13 cellular contexts compared by ENCODE assay signal in the genomic region with DNA sequence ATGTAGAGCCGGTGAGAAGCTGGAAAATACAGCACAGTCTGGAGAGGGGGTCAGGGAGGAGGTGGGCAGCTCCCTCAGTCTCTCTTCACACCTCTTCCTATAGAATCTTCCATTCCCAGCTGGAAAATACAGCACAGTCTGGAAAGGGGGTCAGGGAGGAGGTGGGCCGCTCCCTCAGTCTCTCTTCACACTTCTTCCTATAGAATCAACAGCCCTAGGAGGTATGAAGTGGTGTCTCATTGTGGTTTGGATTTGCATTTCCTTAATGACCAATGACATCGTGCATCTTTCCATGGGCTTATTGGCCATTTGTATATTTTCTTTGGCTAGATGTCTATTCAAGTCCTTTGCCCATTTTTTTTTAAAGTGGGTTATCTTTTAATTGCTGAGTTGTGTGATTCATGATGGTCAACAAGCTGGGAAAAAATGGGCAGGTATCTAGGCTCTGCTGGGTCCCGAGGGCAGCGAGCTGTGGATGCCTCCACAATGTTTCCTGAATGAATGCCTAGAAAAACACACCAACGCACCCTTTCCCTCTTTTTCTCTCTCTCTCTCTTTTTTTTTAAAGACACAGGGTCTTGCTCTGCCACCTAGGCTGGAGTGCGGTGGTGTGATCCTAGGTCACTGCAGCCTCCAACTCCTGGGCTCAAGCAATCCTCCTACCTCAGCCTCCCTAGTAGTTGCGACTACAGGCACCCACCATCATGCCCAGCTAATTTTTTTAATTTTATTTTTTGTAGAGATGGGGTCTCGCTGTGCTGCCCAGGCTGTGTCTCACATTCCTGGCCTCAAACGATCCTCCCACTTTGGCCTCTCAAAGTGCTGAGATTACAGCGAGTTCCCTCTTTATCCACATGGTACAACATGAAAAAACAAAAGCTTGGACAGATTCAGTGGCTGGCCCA. TPM values are rescaled to one million over a fixed set of nuclear protein-coding genes. Genes with fewer than 3 reads are reported as not detected.
DNase-seq lines count a peak whose midpoint lies in the region; ATAC-seq, FAIRE-seq and TF ChIP-seq lines count a peak whose summit lies in the region.
"Had no signal": no experiment of that assay in that cellular context is flagged by ENCODE, and none has a peak within 500 bp of the region (broad histone marks: within the 10 kb centered on the region; RNA-seq: fewer than 3 reads in every experiment).

No MANE protein-coding gene starts in this region.

- TF ChIP-seq RAD21 in SK-N-SH (IDR thresholded peaks at IDR 0.05; ENCODE audit: low read length) (no peak), K562 (CRISPR knock-in tag; conservative IDR thresholded peaks at IDR 0.05 in 1 of 2, IDR thresholded peaks at IDR 0.05 in 1 of 2) (no peak)

- H3K27ac ChIP-seq in SK-N-SH (ENCODE audit: low read depth in 2 of 2, low read length in 1 of 2) (no peak overlapping the region), K562 (ENCODE audit: extremely low read depth, low read depth, low read length) (no peak overlapping the region)
- H3K27ac ChIP-seq: esophagus muscularis mucosa, HL-60, neural progenitor cell, transverse colon had no signal

- FAIRE-seq in K562 (lab: Jason Lieb, UNC): no peak

- no TSS peak for BruUV-seq in K562 (replicated peaks; lab: Mats Ljungman, UMichigan)

- TF ChIP-seq POLR2A in K562 (conservative IDR thresholded peaks at IDR 0.05): no peak

- H3K9me2 ChIP-seq in SK-N-SH: no peaks in the 10 kb centered on the region

- H3K4me1 ChIP-seq in SK-N-SH (ENCODE audit: control insufficient read depth in 1 of 2, insufficient read depth in 2 of 2, low read depth in 1 of 2, low read length in 1 of 2): no peaks in the 10 kb centered on the region; a peak in 1 of 4 replicates
- peaks cover 0 to 3% of the 10 kb centered on the region in 2 experiments; a peak in 2 of 5 replicates for H3K4me1 ChIP-seq in K562 (replicated peaks in 1 of 2; ENCODE audit: control insufficient read depth in 2 of 2, insufficient read depth in 2 of 2, low read length in 2 of 2)
- H3K4me1 ChIP-seq: transverse colon had no signal

- H3K36me3 ChIP-seq in SK-N-SH (replicated peaks in 1 of 2; ENCODE audit: control insufficient read depth in 1 of 2, insufficient read depth in 2 of 2, low read length in 1 of 2) (no peaks in the 10 kb centered on the region), K562 (ENCODE audit: control insufficient read depth, insufficient read depth, low read length) (no peaks in the 10 kb centered on the region)
- H3K36me3 ChIP-seq: esophagus muscularis mucosa, neural progenitor cell, transverse colon had no signal

- 34% methylated on average over 11 of the region's 11 CpGs for WGBS in SK-N-SH (ENCODE audit: low lambda C conversion rate)
- WGBS in K562 (ENCODE audit: insufficient coverage, low coverage, missing lambda C conversion rate): 6% methylated on average over 11 of the region's 11 CpGs

- H3K9me3 ChIP-seq in SK-N-SH (no peaks in the 10 kb centered on the region), K562 (replicated peaks; ENCODE audit: control insufficient read depth, insufficient read depth, low read depth, low read length) (no peaks in the 10 kb centered on the region)
- H3K9me3 ChIP-seq: esophagus muscularis mucosa, transverse colon had no signal

- intact Hi-C loops in K562 (cut with micrococcal nuclease): loop anchor here (1.0 kb wide), 1 partner anchor 408 kb away; no protein-coding TSS in a partner anchor
- intact Hi-C loops in cardiac septum (cut with DNase I): loop anchor here (2.0 kb wide), 1 partner anchor 406 kb away; no protein-coding TSS in a partner anchor

- POLR2A ChIA-PET in SK-N-SH (lab: Yijun Ruan, JAX) (no interaction called here), K562 (lab: Yijun Ruan, JAX) (interaction anchor here (0.5 to 1.2 kb wide), 3 partner anchors 13 to 372 kb away, joined by 3 to 6 read pairs (median 4); no protein-coding TSS in a partner anchor)

- no peak for TF ChIP-seq CTCF in SK-N-SH (IDR thresholded peaks at IDR 0.05)
- TF ChIP-seq CTCF in K562 (IDR thresholded peaks at IDR 0.05 in 2 of 3, conservative IDR thresholded peaks at IDR 0.05 in 1 of 3; ENCODE audit: insufficient read depth in 2 of 3, low read depth in 1 of 3, low read length in 3 of 3): no peak
- no peak for TF ChIP-seq CTCF in GM13977 (IDR thresholded peaks at IDR 0.05; ENCODE audit: extremely low read depth, insufficient read depth, missing control alignments)

- TF ChIP-seq EP300 in SK-N-SH (IDR thresholded peaks at IDR 0.05; ENCODE audit: borderline replicate concordance in 1 of 2, low read depth in 1 of 2, low read length in 1 of 2) (no peak), K562 (IDR thresholded peaks at IDR 0.05; ENCODE audit: low read length) (no peak)

- in situ Hi-C loops in K562 (cut with MboI) (loop anchor here (5.0 kb wide), 3 partner anchors 94 to 544 kb away; no protein-coding TSS in a partner anchor), GM13977 (cut with MboI; ENCODE audit: low pct_unique_long_range_greater_than_20kb, low sequenced_read_pairs, unreplicated experiment) (loop anchor here (25.0 kb wide), 1 partner anchor 104 kb away; no protein-coding TSS in a partner anchor)

- H3F3A ChIP-seq in SK-N-SH (replicated peaks; ENCODE audit: insufficient read depth): no peaks in the 10 kb centered on the region

- ATAC-seq in SK-N-SH treated with all-trans-retinoic acid at 6 μM for 48 hours (no peak), K562 (no peak), esophagus mucosa (no peak)

- H3K9ac ChIP-seq in SK-N-SH (no peak overlapping the region), K562 (ENCODE audit: insufficient read depth in 1 of 2, low read depth in 2 of 2, low read length in 2 of 2) (no peak overlapping the region)
- H3K9ac ChIP-seq: neural progenitor cell had no signal

- no peaks in the 10 kb centered on the region for H3K9me1 ChIP-seq in K562 (ENCODE audit: control insufficient read depth, insufficient read depth, low read length)

- no peaks in the 10 kb centered on the region for H3K79me2 ChIP-seq in SK-N-SH (ENCODE audit: insufficient read depth)
- no peaks in the 10 kb centered on the region for H3K79me2 ChIP-seq in K562 (ENCODE audit: control insufficient read depth, insufficient read depth, low read length)

- no peak overlapping the region for H3K4me3 ChIP-seq in SK-N-SH (ENCODE audit: low read depth in 2 of 2, low read length in 1 of 2)
- H3K4me3 ChIP-seq in K562: no peak overlapping the region
- H3K4me3 ChIP-seq: esophagus muscularis mucosa, neural progenitor cell, transverse colon had no signal

- H4K20me1 ChIP-seq in SK-N-SH (ENCODE audit: insufficient read depth) (no peaks in the 10 kb centered on the region), K562 (replicated peaks; ENCODE audit: control insufficient read depth, insufficient read depth, low read length) (0 out of 2 replicates have a peak, but pooled peaks cover 9% of the 10 kb centered on the region)

- H2AFZ ChIP-seq in SK-N-SH (ENCODE audit: low read depth): no peak overlapping the region
- H2AFZ ChIP-seq in K562 (ENCODE audit: low read depth, low read length): no peak overlapping the region
- H2AFZ ChIP-seq: neural progenitor cell had no signal

- H3K4me2 ChIP-seq in SK-N-SH (0 out of 2 replicates have a peak overlapping the region, but pooled peaks have one; percentile 1), K562 (ENCODE audit: insufficient read depth, low read length) (no peak overlapping the region)
- H3K4me2 ChIP-seq: neural progenitor cell had no signal

- peaks cover 3% of the 10 kb centered on the region; the same call in 1 of the 2 replicates for H3K27me3 ChIP-seq in SK-N-SH (ENCODE audit: insufficient read depth)
- H3K27me3 ChIP-seq in K562 (ENCODE audit: control insufficient read depth in 2 of 2, insufficient read depth in 2 of 2, low read length in 2 of 2): peaks cover 13 to 43% of the 10 kb centered on the region in 2 experiments; a peak in 4 of 5 replicates
- H3K27me3 ChIP-seq: neural progenitor cell had no signal

- DNase-seq in SK-N-SH: no peak
- no peak for DNase-seq in K562 (ENCODE audit: extremely low read depth in 1 of 4, low spot score in 3 of 4)
- DNase-seq in kidney tubule cell (ENCODE audit: low spot score): peak; percentile 77
- DNase-seq in GM13977 (ENCODE audit: low spot score): no peak
- DNase-seq in cardiac septum (ENCODE audit: low spot score): no peak
- DNase-seq in NCI-H345 treated with DMSO at 0.1 percent for 48 hours (lab: John Stamatoyannopoulos, UW; ENCODE audit: unreplicated experiment): no peak

- CTCF ChIA-PET in SK-N-SH (lab: Yijun Ruan, JAX): interaction anchor here (0.6 to 19.4 kb wide), 80 partner anchors 9 to 717 kb away, joined by 3 to 673 read pairs (median 4); a partner anchor contains a TSS
- CTCF ChIA-PET in K562 (lab: Yijun Ruan, JAX; ENCODE audit: low intra/inter-chr PET ratio): interaction anchor here (0.6 to 2.1 kb wide), 7 partner anchors 86 to 546 kb away, joined by 3 to 37 read pairs (median 4); no protein-coding TSS in a partner anchor

RNA-seq across cellular contexts. Expression of a gene that starts 29.0 kb away (rescaled TPM):
- 1.2 and 1.3 TPM in 2 replicates for polyA plus RNA-seq in SK-N-SH (2012; rRNA removed)
- polyA plus RNA-seq in SK-N-SH (2012; cell fraction: cytosol; rRNA removed): 0.54 and 0.76 TPM in 2 replicates
- 1.7 and 2.0 TPM in 2 replicates for polyA plus RNA-seq in SK-N-SH (2012; cell fraction: nucleus; rRNA removed)
- not detected in 2 replicates for total RNA-seq in K562 (2011; cell fraction: chromatin; rRNA removed; ENCODE audit: low replicate concordance)
- not detected in 2 replicates for total RNA-seq in K562 (2011; cell fraction: nucleolus; rRNA removed)
- not detected in 2 replicates for total RNA-seq in K562 (2011; cell fraction: nucleoplasm; rRNA removed)
- total RNA-seq in K562 (2014; rRNA removed): not detected in 2 replicates
- total RNA-seq in K562 (2014; rRNA removed; fragmentation: Illumina TruSeq; extraction: Trizol): not detected in 2 replicates
- not detected in 2 replicates for total RNA-seq in K562 (2015; rRNA removed; fragmentation: Illumina TruSeq; extraction: Trizol)
- 0.07 TPM in 1 of 2 replicates, not detected in the other for total RNA-seq in K562 (2021)
- polyA plus RNA-seq in K562 (2011; rRNA removed): not detected in 2 replicates
- polyA plus RNA-seq in K562 (2011; cell fraction: cytosol; rRNA removed): 0.01 TPM in 1 of 2 replicates, not detected in the other
- not detected in 2 replicates for polyA plus RNA-seq in K562 (2011; cell fraction: nucleus; rRNA removed)
- 0.03 and 0.15 TPM in 2 replicates for polyA plus RNA-seq in K562 (2012)
- not detected in 2 replicates for polyA plus RNA-seq in K562 (2014; fragmentation: Illumina TruSeq; extraction: Trizol)
- polyA plus RNA-seq in K562 (2014; fragmentation: Nextera tagmentation; extraction: Ambion mirVana): not detected
- polyA plus RNA-seq in K562 (2014; rRNA removed): not detected in 2 replicates
- polyA minus RNA-seq in K562 (2011; rRNA and poly(A)+ RNA removed): not detected in 2 replicates
- not detected in 2 replicates for polyA minus RNA-seq in K562 (2011; cell fraction: cytosol; rRNA and poly(A)+ RNA removed)
- polyA minus RNA-seq in K562 (2011; cell fraction: nucleus; rRNA and poly(A)+ RNA removed): not detected in 2 replicates
- total RNA-seq in esophagus mucosa: not detected
- total RNA-seq in cardiac septum: 0.30 TPM
- polyA plus RNA-seq: IgD-negative memory B cell had no signal

RNA-seq across cellular contexts. Expression of a gene that starts 37.5 kb away (rescaled TPM):
- 19.6 and 24.9 TPM in 2 replicates for polyA plus RNA-seq in SK-N-SH (2012; rRNA removed)
- polyA plus RNA-seq in SK-N-SH (2012; cell fraction: cytosol; rRNA removed): 11.9 and 16.5 TPM in 2 replicates
- 48.2 and 49.1 TPM in 2 replicates for polyA plus RNA-seq in SK-N-SH (2012; cell fraction: nucleus; rRNA removed)
- total RNA-seq in K562 (2011; cell fraction: chromatin; rRNA removed; ENCODE audit: low replicate concordance): 155 and 182 TPM in 2 replicates
- 95.1 and 104 TPM in 2 replicates for total RNA-seq in K562 (2011; cell fraction: nucleolus; rRNA removed)
- total RNA-seq in K562 (2011; cell fraction: nucleoplasm; rRNA removed): 88.9 and 95.6 TPM in 2 replicates
- 14.9 and 17.4 TPM in 2 replicates for total RNA-seq in K562 (2014; rRNA removed)
- 5.8 and 6.6 TPM in 2 replicates for total RNA-seq in K562 (2014; rRNA removed; fragmentation: Illumina TruSeq; extraction: Trizol)
- 8.4 and 9.7 TPM in 2 replicates for total RNA-seq in K562 (2015; rRNA removed; fragmentation: Illumina TruSeq; extraction: Trizol)
- 44.2 and 47.2 TPM in 2 replicates for total RNA-seq in K562 (2021)
- 9.7 and 12.2 TPM in 2 replicates for polyA plus RNA-seq in K562 (2011; rRNA removed)
- 12.8 and 18.1 TPM in 2 replicates for polyA plus RNA-seq in K562 (2011; cell fraction: cytosol; rRNA removed)
- 38.5 and 65.8 TPM in 2 replicates for polyA plus RNA-seq in K562 (2011; cell fraction: nucleus; rRNA removed)
- 25.6 and 27.6 TPM in 2 replicates for polyA plus RNA-seq in K562 (2012)
- 29.1 and 29.7 TPM in 2 replicates for polyA plus RNA-seq in K562 (2014; fragmentation: Illumina TruSeq; extraction: Trizol)
- polyA plus RNA-seq in K562 (2014; fragmentation: Nextera tagmentation; extraction: Ambion mirVana): 1 to 10 TPM; 1.3 to 1.5 TPM
- 19.4 and 19.5 TPM in 2 replicates for polyA plus RNA-seq in K562 (2014; rRNA removed)
- 31.1 and 34.7 TPM in 2 replicates for polyA minus RNA-seq in K562 (2011; rRNA and poly(A)+ RNA removed)
- polyA minus RNA-seq in K562 (2011; cell fraction: cytosol; rRNA and poly(A)+ RNA removed): 35.7 and 44.2 TPM in 2 replicates
- polyA minus RNA-seq in K562 (2011; cell fraction: nucleus; rRNA and poly(A)+ RNA removed): 48.2 and 50.0 TPM in 2 replicates
- 17.3 TPM for total RNA-seq in esophagus mucosa
- 25.8 TPM for total RNA-seq in cardiac septum
